Comparison of ENCODE assay signal across 13 cellular contexts in genomic region chr2:127661072-127661618, GRCh38. TPM values are rescaled to one million over a fixed set of nuclear protein-coding genes. Genes with fewer than 3 reads are reported as not detected.
DNase-seq lines count a peak whose midpoint lies in the region; ATAC-seq and TF ChIP-seq lines count a peak whose summit lies in the region.
"Had no signal": no experiment of that assay in that cellular context is flagged by ENCODE, and none has a peak within 500 bp of the region (broad histone marks: within the 10 kb centered on the region; RNA-seq: fewer than 3 reads in every experiment).

No MANE protein-coding gene starts in this region.

- H3K4me1 ChIP-seq in liver (ENCODE audit: control insufficient read depth in 4 of 4, insufficient read depth in 4 of 4, low read length in 3 of 4) (peaks cover 23 to 47% (median 36%) of the 10 kb centered on the region in 4 donors), gastrocnemius medialis (peaks cover 21 to 29% of the 10 kb centered on the region in 2 donors)

- no peak overlapping the region for H3K9ac ChIP-seq in liver (ENCODE audit: low read depth in 1 of 2, low read length in 2 of 2)

- ATAC-seq in gastrocnemius medialis: no peak
- ATAC-seq: right lobe of liver had no signal

- intact Hi-C loops in dorsolateral prefrontal cortex (cut with DNase I) (loop anchor here in 1 of 2 donors (5.0 kb wide), 1 partner anchor 36 kb away; no protein-coding TSS in a partner anchor), gastrocnemius medialis (cut with DNase I; ENCODE audit: low total_unique reads) (no loop called here)

- DNase-seq in EH (ENCODE audit: low read depth): peak; percentile 25
- DNase-seq in dorsolateral prefrontal cortex: peak in 7 of 10 donors; percentile 57 to 83 (median 68)
- DNase-seq in gastrocnemius medialis: no peak
- no peak for DNase-seq in dedifferentiated amniotic fluid mesenchymal stem cell (ENCODE audit: extremely low spot score)
- no peak for DNase-seq in NCI-H2107 treated with DMSO at 0.1 percent for 48 hours (lab: John Stamatoyannopoulos, UW; ENCODE audit: unreplicated experiment)
- no peak for DNase-seq in NCI-H1436 treated with DMSO at 0.1 percent for 48 hours (lab: John Stamatoyannopoulos, UW)
- DNase-seq in HEK293T (ENCODE audit: extremely low spot score): no peak
- DNase-seq: glutamatergic neuron, NCI-H446 had no signal

- peak overlapping the region in 52 of 59 donors; percentile 6 to 87 (median 65) for H3K27ac ChIP-seq in dorsolateral prefrontal cortex
- no peak overlapping the region for H3K27ac ChIP-seq in liver (ENCODE audit: low read depth in 1 of 2, low read length in 2 of 2)
- peak overlapping the region; percentile 52 to 79 (median 72) for H3K27ac ChIP-seq in gastrocnemius medialis

- H3K27me3 ChIP-seq in dorsolateral prefrontal cortex (peaks cover 0 to 25% (median 9%) of the 10 kb centered on the region in 45 donors), liver (ENCODE audit: control insufficient read depth in 4 of 4, insufficient read depth in 4 of 4, low read length in 3 of 4) (no peaks in the 10 kb centered on the region), gastrocnemius medialis (no peaks in the 10 kb centered on the region)
- H3K27me3 ChIP-seq: right lobe of liver had no signal

- no peak for TF ChIP-seq POLR2A in gastrocnemius medialis (IDR thresholded peaks at IDR 0.05)

- H3K4me3 ChIP-seq in dorsolateral prefrontal cortex (peak overlapping the region in 2 of 59 donors; percentile 1 to 10), liver (ENCODE audit: low read depth in 1 of 3, low read length in 3 of 3) (no peak overlapping the region), gastrocnemius medialis (no peak overlapping the region)
- H3K4me3 ChIP-seq: right lobe of liver had no signal

- POLR2A ChIA-PET in HEK293T (lab: Yijun Ruan, JAX): no interaction called here

- CTCF ChIA-PET in HEK293T (lab: Yijun Ruan, JAX): no interaction called here

- TF ChIP-seq CTCF in dorsolateral prefrontal cortex (IDR thresholded peaks at IDR 0.05 in 54 of 56, conservative IDR thresholded peaks at IDR 0.05 in 2 of 56; ENCODE audit: low read depth in 1 of 56, partially characterized antibody in 56 of 56) (peak in 6 of 56 donors; percentile 9 to 52 (median 18)), liver (IDR thresholded peaks at IDR 0.05; ENCODE audit: low read depth, low read length, missing input control) (no peak), gastrocnemius medialis (IDR thresholded peaks at IDR 0.05 in 4 of 5, conservative IDR thresholded peaks at IDR 0.05 in 1 of 5) (no peak)

- H3K9me3 ChIP-seq in liver (ENCODE audit: control insufficient read depth in 4 of 4, low read length in 3 of 4) (no peaks in the 10 kb centered on the region), gastrocnemius medialis (no peaks in the 10 kb centered on the region)
- H3K9me3 ChIP-seq: right lobe of liver had no signal

- H3K36me3 ChIP-seq in liver (ENCODE audit: control insufficient read depth in 4 of 4, insufficient read depth in 3 of 4, low read depth in 1 of 4, low read length in 3 of 4) (no peaks in the 10 kb centered on the region), gastrocnemius medialis (no peaks in the 10 kb centered on the region)

- in situ Hi-C loops in gastrocnemius medialis (cut with MboI; ENCODE audit: low sequenced_read_pairs in 4 of 4): no loop called here

- TF ChIP-seq RAD21 in liver (IDR thresholded peaks at IDR 0.05): no peak

- 81% methylated on average over 14 of the region's 14 CpGs for WGBS in liver

TF ChIP-seq in liver, 16 proteins besides CTCF, POLR2A, EP300 and RAD21:
- TF ChIP-seq RXRA (IDR thresholded peaks at IDR 0.05): no peak
- TF ChIP-seq YY1 (IDR thresholded peaks at IDR 0.05): no peak
- TF ChIP-seq SP1 (IDR thresholded peaks at IDR 0.05): no peak
- peak; percentile 84 for TF ChIP-seq NR2F2 (IDR thresholded peaks at IDR 0.05)

TF ChIP-seq in HEK293T, 16 proteins besides CTCF, POLR2A, EP300 and RAD21:
- TF ChIP-seq CTBP1 (IDR thresholded peaks at IDR 0.05; ENCODE audit: borderline replicate concordance): no peak
- no peak for TF ChIP-seq SP1 (IDR thresholded peaks at IDR 0.05)
- TF ChIP-seq FOXK2 (IDR thresholded peaks at IDR 0.05): no peak

RNA-seq across cellular contexts. Expression of gene LIMS2, which starts 14.2 kb away (rescaled TPM):
- total RNA-seq in dorsolateral prefrontal cortex: 10 to 100 TPM in 109 of 120 experiments, 1 to 10 TPM in 11; 5.8 to 55.7 (median 18.4) TPM
- 10 to 100 TPM in 1 of 2 donors, 1 to 10 TPM in 1; 1.4 to 15.6 TPM for total RNA-seq in liver
- 10 to 100 TPM; 16.5 to 17.9 TPM for polyA plus RNA-seq in liver
- 10 to 100 TPM in 2 of 4 donors, 1 to 10 TPM in 2; 5.3 to 15.5 (median 9.9) TPM for total RNA-seq in gastrocnemius medialis

RNA-seq across cellular contexts. Expression of gene GPR17, which starts 15.2 kb away (rescaled TPM):
- 10 to 100 TPM in 78 of 120 experiments, 1 to 10 TPM in 41, under 1 TPM in 1; 0.72 to 27.7 (median 11.7) TPM for total RNA-seq in dorsolateral prefrontal cortex
- under 1 TPM in 1 of 2 donors, not detected in 1; 0.14 TPM for total RNA-seq in liver
- polyA plus RNA-seq in liver: under 1 TPM; 0.03 to 0.07 TPM
- total RNA-seq in gastrocnemius medialis: under 1 TPM in 1 of 4 donors, not detected in 3; 0.20 TPM
- total RNA-seq: right lobe of liver, ureter had no signal
- polyA plus RNA-seq: AG04450 had no signal

RNA-seq across cellular contexts. Expression of gene SFT2D3, which starts 40.2 kb away (rescaled TPM):
- total RNA-seq in dorsolateral prefrontal cortex (1 to 10 TPM; 1.3 to 5.3 (median 3.1) TPM), liver (1 to 10 TPM; 4.7 to 4.9 TPM), gastrocnemius medialis (1 to 10 TPM; 3.0 to 5.5 (median 3.5) TPM)
- 1 to 10 TPM in 1 of 2 donors, not detected in 1; 2.4 TPM for polyA plus RNA-seq in liver

Comparison
In these comparisons a context has a peak if more than half of its experiments do, and no peak if none do; other contexts are left out.
1. DNase-seq: peak in EH (single experiment) and dorsolateral prefrontal cortex (7 of 10); none in gastrocnemius medialis (0 of 2), dedifferentiated amniotic fluid mesenchymal stem cell (single experiment), NCI-H2107 treated with DMSO at 0.1 percent for 48 hours (single experiment), NCI-H1436 treated with DMSO at 0.1 percent for 48 hours (single experiment) and HEK293T (single experiment).
2. H3K27ac ChIP-seq: peak in dorsolateral prefrontal cortex (52 of 59) and gastrocnemius medialis (4 of 4); none in liver (0 of 2).